Comparison of ENCODE assay signal across 1 cellular context in genomic region chr12:113424915-113425823, GRCh38.
TF ChIP-seq lines count a peak whose summit lies in the region.

No MANE protein-coding gene starts in this region.

TF ChIP-seq in GM23338, 12 proteins besides CTCF, POLR2A, EP300 and RAD21 (continued from another document):
- no peak for TF ChIP-seq ZNF462 (CRISPR knock-in tag; IDR thresholded peaks at IDR 0.05)
- TF ChIP-seq EZH2 (IDR thresholded peaks at IDR 0.05; ENCODE audit: low read depth, unreplicated experiment): no peak
- no peak for TF ChIP-seq EZH2phosphoT487 (IDR thresholded peaks at IDR 0.05; ENCODE audit: unreplicated experiment)
- TF ChIP-seq ZNF114 (CRISPR knock-in tag; IDR thresholded peaks at IDR 0.05): no peak
- TF ChIP-seq JUNB (IDR thresholded peaks at IDR 0.05; ENCODE audit: unreplicated experiment): no peak
- no peak for TF ChIP-seq ZNF331 (CRISPR knock-in tag; IDR thresholded peaks at IDR 0.05; ENCODE audit: low read depth)
- TF ChIP-seq NANOG (IDR thresholded peaks at IDR 0.05; ENCODE audit: borderline replicate concordance): no peak
